In the genomic region with DNA sequence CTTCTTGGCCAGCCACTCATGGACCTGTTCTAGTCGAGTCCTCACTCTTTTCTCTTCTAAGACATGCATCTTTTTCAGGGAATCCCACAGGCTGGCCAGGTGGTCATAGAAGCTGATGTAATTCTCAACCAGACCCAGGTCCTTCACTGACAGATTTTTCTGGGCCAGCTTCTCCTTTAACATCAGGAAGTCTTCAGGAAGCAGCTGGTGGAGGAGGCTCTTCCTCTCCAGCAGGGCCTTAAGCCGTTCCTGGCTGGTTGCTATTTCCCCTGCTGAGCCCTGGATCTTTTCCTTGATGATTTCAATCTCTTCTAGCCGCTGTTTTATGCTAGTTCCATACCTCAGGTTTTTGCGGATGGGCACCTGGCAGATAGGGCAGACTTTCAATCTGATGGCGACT, we compare ENCODE assay signal across 16 cellular contexts. TPM values are rescaled to one million over a fixed set of nuclear protein-coding genes. Genes with fewer than 3 reads are reported as not detected.
DNase-seq lines count a peak whose midpoint lies in the region; ATAC-seq and TF ChIP-seq lines count a peak whose summit lies in the region.
"Had no signal": no experiment of that assay in that cellular context is flagged by ENCODE, and none has a peak within 500 bp of the region (broad histone marks: within the 10 kb centered on the region; RNA-seq: fewer than 3 reads in every experiment).

No MANE protein-coding gene starts in this region.

- H3K27me3 ChIP-seq in heart right ventricle (no peaks in the 10 kb centered on the region), dorsolateral prefrontal cortex (no peaks in the 10 kb centered on the region), BE2C (no peaks in the 10 kb centered on the region)

- H3K9me3 Mint-ChIP-seq in stimulated activated naive B cell treated with anti-CD40 and anti-IgM and Interleukin-4, amounts not matched to agents 10 μg/mL and 1 μg/mL and 100 μg/mL, for 72 hours: no peaks in the 10 kb centered on the region

- WGBS in heart right ventricle, 2 donors: 55 to 63% methylated on average over 5 of the region's 5 CpGs

- H3K36me3 Mint-ChIP-seq in stimulated activated naive B cell treated with anti-CD40 and anti-IgM and Interleukin-4, amounts not matched to agents 10 μg/mL and 1 μg/mL and 100 μg/mL, for 72 hours: peaks cover 36 to 52% of the 10 kb centered on the region in 2 donors

- H3K4me3 ChIP-seq in heart right ventricle (no peak overlapping the region), dorsolateral prefrontal cortex (no peak overlapping the region), BE2C (ENCODE audit: low read depth, low read length) (no peak overlapping the region)

- DNase-seq in heart right ventricle (no peak), Right ventricle myocardium inferior (ENCODE audit: missing footprints) (no peak), RWPE1 (ENCODE audit: low spot score) (no peak), dorsolateral prefrontal cortex (no peak), BE2C (no peak), NCI-H226 (no peak), GM10248 (ENCODE audit: extremely low spot score) (no peak)
- no peak for DNase-seq in stimulated activated naive B cell treated with anti-CD40 and anti-IgM and Interleukin-4, amounts not matched to agents 10 μg/mL and 1 μg/mL and 100 μg/mL, for 72 hours
- DNase-seq: activated T-cell treated with anti-CD3 and anti-CD28 coated beads, Interleukin-2, amount 50 U/mL, for 48 hours; hippocampal formation; left cardiac atrium; NCI-H1417; NCI-H2171 treated with DMSO at 0.1 percent for 48 hours; RPMI8226; substantia nigra had no signal

- H3K27me3 Mint-ChIP-seq in stimulated activated naive B cell treated with anti-CD40 and anti-IgM and Interleukin-4, amounts not matched to agents 10 μg/mL and 1 μg/mL and 100 μg/mL, for 72 hours: no peaks in the 10 kb centered on the region

- CTCF ChIA-PET in RWPE1 (lab: Yijun Ruan, JAX) (interaction anchor here (0.6 to 3.2 kb wide), 3 partner anchors 11 to 61 kb away, joined by 3 to 22 read pairs (median 3); no protein-coding TSS in a partner anchor), GM10248 (lab: Yijun Ruan, JAX) (interaction anchor here (0.9 to 2.8 kb wide), 10 partner anchors 8 to 303 kb away, joined by 3 to 29 read pairs (median 6); no protein-coding TSS in a partner anchor)

- no peaks in the 10 kb centered on the region for H3K9me3 ChIP-seq in heart right ventricle
- no peaks in the 10 kb centered on the region for H3K9me3 ChIP-seq in BE2C

- H3K27ac ChIP-seq in heart right ventricle (peak overlapping the region in 2 of 10 donors; percentile 22 to 53), RWPE1 (peak overlapping the region; percentile 49), dorsolateral prefrontal cortex (peak overlapping the region in 40 of 59 donors; percentile 4 to 94 (median 74))

- peak overlapping the region; percentile 82 for H3K27ac Mint-ChIP-seq in stimulated activated naive B cell treated with anti-CD40 and anti-IgM and Interleukin-4, amounts not matched to agents 10 μg/mL and 1 μg/mL and 100 μg/mL, for 72 hours

- no peak overlapping the region for H3K4me3 Mint-ChIP-seq in stimulated activated naive B cell treated with anti-CD40 and anti-IgM and Interleukin-4, amounts not matched to agents 10 μg/mL and 1 μg/mL and 100 μg/mL, for 72 hours

- POLR2A ChIA-PET in RWPE1 (lab: Yijun Ruan, JAX; ENCODE audit: low non-redundant PET) (no interaction called here), GM10248 (lab: Yijun Ruan, JAX) (no interaction called here)

- H3K4me1 ChIP-seq in heart right ventricle (peaks cover 0 to 39% (median 12%) of the 10 kb centered on the region in 9 donors), BE2C (no peaks in the 10 kb centered on the region)

- TF ChIP-seq CTCF in heart right ventricle (IDR thresholded peaks at IDR 0.05) (no peak), RWPE1 (conservative IDR thresholded peaks at IDR 0.05; ENCODE audit: low read depth) (no peak), dorsolateral prefrontal cortex (IDR thresholded peaks at IDR 0.05 in 54 of 56, conservative IDR thresholded peaks at IDR 0.05 in 2 of 56; ENCODE audit: low read depth in 1 of 56, partially characterized antibody in 56 of 56) (no peak), BE2C (IDR thresholded peaks at IDR 0.05; ENCODE audit: low read depth, low read length) (no peak), GM10248 (IDR thresholded peaks at IDR 0.05; ENCODE audit: control extremely low read depth, extremely low read depth, low read depth, missing control alignments) (no peak)

- peaks cover 9 to 14% of the 10 kb centered on the region in 2 donors for H3K4me1 Mint-ChIP-seq in stimulated activated naive B cell treated with anti-CD40 and anti-IgM and Interleukin-4, amounts not matched to agents 10 μg/mL and 1 μg/mL and 100 μg/mL, for 72 hours

- H3K36me3 ChIP-seq in heart right ventricle (peaks cover 1 to 100% (median 74%) of the 10 kb centered on the region in 9 donors), BE2C (peaks cover 66% of the 10 kb centered on the region)

- ATAC-seq in heart right ventricle (peak in 6 of 8 donors; percentile 32 to 67 (median 39)), Right ventricle myocardium inferior (no peak)
- ATAC-seq in stimulated activated naive B cell treated with anti-CD40 and anti-IgM and Interleukin-4, amounts not matched to agents 10 μg/mL and 1 μg/mL and 100 μg/mL, for 72 hours (replicated peaks): no peak
- ATAC-seq: activated CD4-positive, CD25-positive, alpha-beta regulatory T cell treated with anti-CD3 and anti-CD28 coated beads, Interleukin-2, amount 50 U/mL, for 24 hours had no signal

- intact Hi-C loops in heart right ventricle (cut with DNase I): loop anchor here in 2 of 10 donors (5.0 kb wide), 1 partner anchor 75 kb away; no protein-coding TSS in a partner anchor
- intact Hi-C loops in Right ventricle myocardium inferior (cut with DNase I): no loop called here
- intact Hi-C loops in dorsolateral prefrontal cortex (cut with DNase I): no loop called here

RNA-seq across cellular contexts. Expression of a gene that starts 28.6 kb away (rescaled TPM):
- total RNA-seq in heart right ventricle (10 to 100 TPM; 11.0 to 16.5 (median 12.8) TPM), Right ventricle myocardium inferior (15.8 TPM), dorsolateral prefrontal cortex (10 to 100 TPM; 19.9 to 45.2 (median 27.8) TPM)
- 10 to 100 TPM; 15.1 to 26.2 TPM for polyA plus RNA-seq in heart right ventricle
- polyA plus RNA-seq in BE2C (2012; ENCODE audit: insufficient read depth, insufficient read length, low read depth): 162 TPM

RNA-seq across cellular contexts. Expression of a gene that starts 30.1 kb away (rescaled TPM):
- total RNA-seq in heart right ventricle (10 to 100 TPM; 18.9 to 49.5 (median 24.8) TPM), Right ventricle myocardium inferior (21.0 TPM), dorsolateral prefrontal cortex (10 to 100 TPM; 21.0 to 37.9 (median 26.1) TPM)
- polyA plus RNA-seq in heart right ventricle: 1 to 10 TPM; 7.8 to 8.5 TPM
- 9.0 TPM for polyA plus RNA-seq in BE2C (2012; ENCODE audit: insufficient read depth, insufficient read length, low read depth)

RNA-seq across cellular contexts. Expression of a gene that starts 59.7 kb away (rescaled TPM):
- total RNA-seq in heart right ventricle (10 to 100 TPM; 52.2 to 94.3 (median 72.6) TPM), Right ventricle myocardium inferior (60.7 TPM), dorsolateral prefrontal cortex (10 to 100 TPM; 60.7 to 98.0 (median 75.5) TPM)
- 10 to 100 TPM; 18.0 to 31.3 TPM for polyA plus RNA-seq in heart right ventricle
- polyA plus RNA-seq in BE2C (2012; ENCODE audit: insufficient read depth, insufficient read length, low read depth): 71.9 TPM

Comparison
In these comparisons a context has a peak if more than half of its experiments do, and no peak if none do; other contexts are left out.
1. ATAC-seq: peak in heart right ventricle (6 of 8); none in Right ventricle myocardium inferior (single experiment) and stimulated activated naive B cell treated with anti-CD40 and anti-IgM and Interleukin-4, amounts not matched to agents 10 μg/mL and 1 μg/mL and 100 μg/mL, for 72 hours (0 of 2).